7 cellular contexts compared by ENCODE assay signal in genomic region chr4:91207535-91207934, GRCh38.
"Had no signal": no experiment of that assay in that cellular context is flagged by ENCODE, and none has a peak within 500 bp of the region (broad histone marks: within the 10 kb centered on the region; RNA-seq: fewer than 3 reads in every experiment).

No MANE protein-coding gene starts in this region.

- H3K27ac ChIP-seq: HL-60, KMS-11 had no signal

- DNase-seq: IMR-90, KBM-7 had no signal

- H3K9ac ChIP-seq: KMS-11 had no signal

- H3K4me2 ChIP-seq: KMS-11 had no signal

- H3K4me3 ChIP-seq: K562 had no signal

- FAIRE-seq: HepG2, HTR-8/SVneo, K562 had no signal

- ATAC-seq: HepG2, K562 had no signal
